ENCODE assay signal across 29 cellular contexts in the genomic region with DNA sequence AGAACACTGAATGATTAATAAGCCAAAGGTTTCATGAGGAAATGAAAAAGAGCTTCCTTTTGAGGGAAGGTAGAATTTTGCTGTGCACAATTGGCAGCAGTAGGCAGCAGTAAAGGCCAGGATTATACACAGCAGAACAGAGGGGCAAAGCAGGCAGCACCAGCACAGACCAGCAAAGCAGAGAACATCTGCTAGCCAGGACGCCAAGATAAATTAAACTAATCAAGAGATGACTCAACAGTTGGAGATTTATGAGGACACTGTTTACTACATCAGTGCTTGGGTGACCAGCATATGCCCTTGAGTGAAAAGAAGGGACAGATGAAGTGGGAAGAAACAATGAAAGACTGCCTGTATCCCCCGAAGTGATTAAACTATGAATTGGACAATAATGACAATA.
DNase-seq lines count a peak whose midpoint lies in the region; ATAC-seq and TF ChIP-seq lines count a peak whose summit lies in the region.
"Had no signal": no experiment of that assay in that cellular context is flagged by ENCODE, and none has a peak within 500 bp of the region (broad histone marks: within the 10 kb centered on the region; RNA-seq: fewer than 3 reads in every experiment).

No MANE protein-coding gene starts in this region.

- no peak for TF ChIP-seq POLR2A in Peyer's patch (IDR thresholded peaks at IDR 0.05)

- no peak overlapping the region for H3K27ac ChIP-seq in Peyer's patch
- H3K27ac ChIP-seq: ascending aorta, cardiac muscle cell, gastroesophageal sphincter, ovary, SJSA1, tibial nerve had no signal

- no peak overlapping the region for H3K4me3 ChIP-seq in Peyer's patch
- H3K4me3 ChIP-seq: ascending aorta, cardiac muscle cell, gastroesophageal sphincter, K562, ovary, SJSA1, tibial nerve had no signal

- no peak for TF ChIP-seq CTCF in Peyer's patch (IDR thresholded peaks at IDR 0.05)

- ATAC-seq in GM19455 (IDR thresholded peaks at IDR 0.05; ENCODE audit: unreplicated experiment): no peak
- ATAC-seq: gastroesophageal sphincter; K562; left colon; stimulated activated effector memory CD8-positive, alpha-beta T cell treated with anti-CD3 and anti-CD28 coated beads, Interleukin-12 subunit alpha, Interleukin-12 subunit beta, amount 100 ng/mL, for 72 hours had no signal

- DNase-seq in Daoy (ENCODE audit: low read depth): peak; percentile 7
- peak; percentile 8 for DNase-seq in HT1080 (ENCODE audit: low read depth)
- peak; percentile 90 for DNase-seq in NCI-H82 treated with DMSO at 0.1 percent for 48 hours (lab: John Stamatoyannopoulos, UW; ENCODE audit: unreplicated experiment)
- peak; percentile 58 for DNase-seq in islet precursor cell
- DNase-seq in Peyer's patch: no peak
- DNase-seq in Kasumi-1 (lab: John Stamatoyannopoulos, UW): no peak
- DNase-seq: activated CD4-positive, alpha-beta T cell treated with anti-CD3 and anti-CD28 coated beads, Interleukin-2, amount 50 U/mL, for 1 hour; activated CD4-positive, CD25-positive, alpha-beta regulatory T cell; activated effector memory CD4-positive, alpha-beta T cell treated with anti-CD3 and anti-CD28 coated beads, Interleukin-2, amount 50 U/mL, for 16 hours; activated naive CD8-positive, alpha-beta T cell treated with anti-CD3 and anti-CD28 coated beads, Interleukin-2, amount 10 ng/mL, durations not matched to agents 7 days and 5 days; activated T-cell treated with anti-CD3 and anti-CD28 coated beads, Interleukin-2, amount 50 U/mL, for 24 hours; C1 segment of cervical spinal cord; DMS79; effector CD4-positive, alpha-beta T cell; GDM1; hypothalamus; left colon; NCI-H1436; NCI-H345; ovary; retina had no signal

- H3K27me3 ChIP-seq in Peyer's patch: no peaks in the 10 kb centered on the region
- H3K27me3 ChIP-seq: ascending aorta, cardiac muscle cell, gastroesophageal sphincter, ovary, SJSA1, tibial nerve had no signal

- no peaks in the 10 kb centered on the region for H3K36me3 ChIP-seq in Peyer's patch
- H3K36me3 ChIP-seq: ascending aorta, cardiac muscle cell, gastroesophageal sphincter, ovary, SJSA1, tibial nerve had no signal

- H3K4me1 ChIP-seq in Peyer's patch: no peaks in the 10 kb centered on the region
- H3K4me1 ChIP-seq: ascending aorta, gastroesophageal sphincter, SJSA1, tibial nerve had no signal

- H3K9me3 ChIP-seq in Peyer's patch: peaks cover 0 to 4% (median 0%) of the 10 kb centered on the region in 4 donors
- H3K9me3 ChIP-seq: ascending aorta, gastroesophageal sphincter, ovary, SJSA1, tibial nerve had no signal

Comparison
In these comparisons a context has a peak if more than half of its experiments do, and no peak if none do; other contexts are left out.
1. DNase-seq: peak in Daoy (single experiment), HT1080 (single experiment), NCI-H82 treated with DMSO at 0.1 percent for 48 hours (single experiment) and islet precursor cell (single experiment); none in Peyer's patch (0 of 3) and Kasumi-1 (0 of 2).